ENCODE assay signal across 7 cellular contexts in genomic region chr1:160101037-160101716, GRCh38. TPM values are rescaled to one million over a fixed set of nuclear protein-coding genes. Genes with fewer than 3 reads are reported as not detected.
DNase-seq lines count a peak whose midpoint lies in the region; ATAC-seq, FAIRE-seq and TF ChIP-seq lines count a peak whose summit lies in the region.

No MANE protein-coding gene starts in this region.

- peaks cover 35% of the 10 kb centered on the region for H3K4me1 Mint-ChIP-seq in activated T-helper 1 cell treated with anti-CD3 and anti-CD28 coated beads, Interleukin-12 subunit alpha, Interleukin-12 subunit beta, Interleukin-2, Interleukin-4 antibody, amounts not matched to agents 30 ng/mL and 10 ng/mL and 1 ng/mL, durations not matched to agents 14 hours and 24 hours and 36 hours (ENCODE audit: low read depth)
- H3K4me1 Mint-ChIP-seq in stimulated activated naive CD8-positive, alpha-beta T cell treated with anti-CD3 and anti-CD28 coated beads, Interleukin-15, Interleukin-2, amounts not matched to agents 100 ng/mL and 50 ng/mL, for 24 hours (ENCODE audit: low read depth) = peaks cover 54% of the 10 kb centered on the region

- no peaks in the 10 kb centered on the region for H3K36me3 Mint-ChIP-seq in activated T-helper 1 cell treated with anti-CD3 and anti-CD28 coated beads, Interleukin-12 subunit alpha, Interleukin-12 subunit beta, Interleukin-2, Interleukin-4 antibody, amounts not matched to agents 30 ng/mL and 10 ng/mL and 1 ng/mL, durations not matched to agents 14 hours and 24 hours and 36 hours (ENCODE audit: low read depth)
- H3K36me3 Mint-ChIP-seq in stimulated activated naive CD8-positive, alpha-beta T cell treated with anti-CD3 and anti-CD28 coated beads, Interleukin-15, Interleukin-2, amounts not matched to agents 100 ng/mL and 50 ng/mL, for 24 hours (ENCODE audit: low read depth) = no peaks in the 10 kb centered on the region

- no peak overlapping the region for H3K27ac ChIP-seq in MM.1S (ENCODE audit: low read length)
- H3K27ac ChIP-seq in RWPE2 (ENCODE audit: poor library complexity, severe bottlenecking) = no peak overlapping the region
- H3K27ac ChIP-seq in fibroblast of lung (ENCODE audit: insufficient read depth, low read length) = no peak overlapping the region
- no peak overlapping the region for H3K27ac ChIP-seq in neural cell (ENCODE audit: low read length)

- H2AFZ ChIP-seq in MM.1S (ENCODE audit: low read length) (peak overlapping the region; percentile 26), fibroblast of lung (ENCODE audit: low read length) (peak overlapping the region; percentile 29), neural cell (ENCODE audit: low read depth, low read length) (no peak overlapping the region)

- peaks cover 21% of the 10 kb centered on the region for H3K79me2 ChIP-seq in MM.1S (ENCODE audit: low read length)
- no peaks in the 10 kb centered on the region for H3K79me2 ChIP-seq in fibroblast of lung (ENCODE audit: control insufficient read depth, insufficient read depth, low read length)
- no peaks in the 10 kb centered on the region for H3K79me2 ChIP-seq in neural cell (replicated peaks; ENCODE audit: insufficient read depth, low read length)

- H4K20me1 ChIP-seq in MM.1S (ENCODE audit: insufficient read depth, low read length) (no peaks in the 10 kb centered on the region), fibroblast of lung (ENCODE audit: control insufficient read depth, extremely low read depth, insufficient read depth, low read length) (no peaks in the 10 kb centered on the region), neural cell (ENCODE audit: insufficient read depth) (no peaks in the 10 kb centered on the region)

- TF ChIP-seq EP300 in neural cell (conservative IDR thresholded peaks at IDR 0.05; ENCODE audit: poor library complexity, severe bottlenecking) = no peak

- no peak overlapping the region for H3K4me3 Mint-ChIP-seq in activated T-helper 1 cell treated with anti-CD3 and anti-CD28 coated beads, Interleukin-12 subunit alpha, Interleukin-12 subunit beta, Interleukin-2, Interleukin-4 antibody, amounts not matched to agents 30 ng/mL and 10 ng/mL and 1 ng/mL, durations not matched to agents 14 hours and 24 hours and 36 hours
- peak overlapping the region; percentile 48 for H3K4me3 Mint-ChIP-seq in stimulated activated naive CD8-positive, alpha-beta T cell treated with anti-CD3 and anti-CD28 coated beads, Interleukin-15, Interleukin-2, amounts not matched to agents 100 ng/mL and 50 ng/mL, for 24 hours

- H3K27ac Mint-ChIP-seq in activated T-helper 1 cell treated with anti-CD3 and anti-CD28 coated beads, Interleukin-12 subunit alpha, Interleukin-12 subunit beta, Interleukin-2, Interleukin-4 antibody, amounts not matched to agents 30 ng/mL and 10 ng/mL and 1 ng/mL, durations not matched to agents 14 hours and 24 hours and 36 hours = peak overlapping the region; percentile 50
- H3K27ac Mint-ChIP-seq in stimulated activated naive CD8-positive, alpha-beta T cell treated with anti-CD3 and anti-CD28 coated beads, Interleukin-15, Interleukin-2, amounts not matched to agents 100 ng/mL and 50 ng/mL, for 24 hours = peak overlapping the region; percentile 91

- H3K27me3 ChIP-seq in MM.1S (replicated peaks; ENCODE audit: insufficient read depth, low read length) = no peaks in the 10 kb centered on the region
- no peaks in the 10 kb centered on the region for H3K27me3 ChIP-seq in RWPE2 (ENCODE audit: insufficient read depth, poor library complexity, severe bottlenecking)
- peaks cover 4% of the 10 kb centered on the region for H3K27me3 ChIP-seq in fibroblast of lung (ENCODE audit: control insufficient read depth, insufficient read depth, low read length)
- no peaks in the 10 kb centered on the region for H3K27me3 ChIP-seq in neural cell (ENCODE audit: insufficient read depth, low read depth, low read length)

- H3F3A ChIP-seq in MM.1S (ENCODE audit: insufficient read depth, low read length) = peaks cover 7% of the 10 kb centered on the region; the same call in 1 of the 2 replicates
- no peaks in the 10 kb centered on the region for H3F3A ChIP-seq in neural cell (ENCODE audit: insufficient read depth, low read length, poor library complexity, severe bottlenecking)

- H3K4me1 ChIP-seq in MM.1S (ENCODE audit: low read length) (peaks cover 33% of the 10 kb centered on the region), RWPE2 (ENCODE audit: insufficient read depth, poor library complexity, severe bottlenecking) (peaks cover 9% of the 10 kb centered on the region), fibroblast of lung (ENCODE audit: control insufficient read depth, extremely low read depth, insufficient read depth, low read length) (peaks cover 7% of the 10 kb centered on the region)

- H3K4me2 ChIP-seq in MM.1S (ENCODE audit: low read depth, low read length) = peak overlapping the region; percentile 36
- H3K4me2 ChIP-seq in fibroblast of lung (ENCODE audit: extremely low read depth, insufficient read depth, low read length) = peak overlapping the region; percentile 51
- H3K4me2 ChIP-seq in neural cell (ENCODE audit: low read length) = no peak overlapping the region

- intact Hi-C loops in activated T-helper 1 cell treated with anti-CD3 and anti-CD28 coated beads, Interleukin-12 subunit alpha, Interleukin-12 subunit beta, Interleukin-2, Interleukin-4 antibody, amounts not matched to agents 30 ng/mL and 10 ng/mL and 1 ng/mL, durations not matched to agents 14 hours and 24 hours and 36 hours (cut with micrococcal nuclease) = loop anchor here (1.0 kb wide), 6 partner anchors 8 to 275 kb away; no protein-coding TSS in a partner anchor

- TF ChIP-seq CTCF in MM.1S (IDR thresholded peaks at IDR 0.05; ENCODE audit: low read length) (peak; percentile 100), RWPE2 (IDR thresholded peaks at IDR 0.05; ENCODE audit: poor library complexity, severe bottlenecking) (peak; percentile 95), fibroblast of lung (conservative IDR thresholded peaks at IDR 0.05 in 1 of 2, IDR thresholded peaks at IDR 0.05 in 1 of 2; ENCODE audit: low read depth in 1 of 2, low read length in 2 of 2) (peak; percentile 84 to 93), neural cell (IDR thresholded peaks at IDR 0.05; ENCODE audit: poor library complexity, severe bottlenecking) (peak; percentile 94)

- no peak overlapping the region for H3K9ac ChIP-seq in MM.1S (ENCODE audit: low read length)
- no peak overlapping the region for H3K9ac ChIP-seq in fibroblast of lung (ENCODE audit: insufficient read depth, low read length)
- no peak overlapping the region for H3K9ac ChIP-seq in neural cell (ENCODE audit: low read length)

- H3K9me2 ChIP-seq in MM.1S (replicated peaks; ENCODE audit: insufficient read depth, low read length) (no peaks in the 10 kb centered on the region), neural cell (ENCODE audit: insufficient read depth, low read length) (no peaks in the 10 kb centered on the region)

- TF ChIP-seq RAD21 in neural cell (conservative IDR thresholded peaks at IDR 0.05) = peak; percentile 94

- DNase-seq in GM18507 (ENCODE audit: extremely low spot score, insufficient read length, low read depth) (peak; percentile 71), MM.1S (peak; percentile 69), RWPE2 (ENCODE audit: low spot score) (no peak), fibroblast of lung (ENCODE audit: low read depth in 2 of 2) (peak; percentile 58 to 62)
- peak; percentile 44 for DNase-seq in activated T-helper 1 cell treated with anti-CD3 and anti-CD28 coated beads, Interleukin-12 subunit alpha, Interleukin-12 subunit beta, Interleukin-2, Interleukin-4 antibody, amounts not matched to agents 30 ng/mL and 10 ng/mL and 1 ng/mL, durations not matched to agents 14 hours and 24 hours and 36 hours (ENCODE audit: low spot score)

- H3K36me3 ChIP-seq in MM.1S (replicated peaks; ENCODE audit: insufficient read depth, low read length) (no peaks in the 10 kb centered on the region), RWPE2 (ENCODE audit: low read depth) (no peaks in the 10 kb centered on the region), fibroblast of lung (ENCODE audit: control insufficient read depth, insufficient read depth, low read length) (no peaks in the 10 kb centered on the region), neural cell (ENCODE audit: insufficient read depth, low read length) (no peaks in the 10 kb centered on the region)

- no peaks in the 10 kb centered on the region for H3K9me3 Mint-ChIP-seq in activated T-helper 1 cell treated with anti-CD3 and anti-CD28 coated beads, Interleukin-12 subunit alpha, Interleukin-12 subunit beta, Interleukin-2, Interleukin-4 antibody, amounts not matched to agents 30 ng/mL and 10 ng/mL and 1 ng/mL, durations not matched to agents 14 hours and 24 hours and 36 hours
- H3K9me3 Mint-ChIP-seq in stimulated activated naive CD8-positive, alpha-beta T cell treated with anti-CD3 and anti-CD28 coated beads, Interleukin-15, Interleukin-2, amounts not matched to agents 100 ng/mL and 50 ng/mL, for 24 hours = no peaks in the 10 kb centered on the region

- H3K4me3 ChIP-seq in MM.1S (ENCODE audit: low read length) (no peak overlapping the region), RWPE2 (ENCODE audit: severe bottlenecking) (no peak overlapping the region), fibroblast of lung (replicated peaks in 1 of 4; ENCODE audit: control extremely low read depth in 1 of 4, insufficient read depth in 1 of 4, low read depth in 3 of 4, low read length in 4 of 4) (no peak overlapping the region), neural cell (ENCODE audit: low read length) (no peak overlapping the region)

- peak; percentile 32 for ATAC-seq in RWPE2 (ENCODE audit: low read depth)

- peaks cover 5% of the 10 kb centered on the region for H3K27me3 Mint-ChIP-seq in activated T-helper 1 cell treated with anti-CD3 and anti-CD28 coated beads, Interleukin-12 subunit alpha, Interleukin-12 subunit beta, Interleukin-2, Interleukin-4 antibody, amounts not matched to agents 30 ng/mL and 10 ng/mL and 1 ng/mL, durations not matched to agents 14 hours and 24 hours and 36 hours (ENCODE audit: insufficient read depth)
- no peaks in the 10 kb centered on the region for H3K27me3 Mint-ChIP-seq in stimulated activated naive CD8-positive, alpha-beta T cell treated with anti-CD3 and anti-CD28 coated beads, Interleukin-15, Interleukin-2, amounts not matched to agents 100 ng/mL and 50 ng/mL, for 24 hours

- FAIRE-seq in GM18507 (lab: Jason Lieb, UNC) = peak; percentile 36

- H3K9me3 ChIP-seq in MM.1S (replicated peaks; ENCODE audit: insufficient read depth, low read length) (no peaks in the 10 kb centered on the region), RWPE2 (ENCODE audit: severe bottlenecking) (no peaks in the 10 kb centered on the region), fibroblast of lung (ENCODE audit: control insufficient read depth, insufficient read depth, low read depth, low read length) (no peaks in the 10 kb centered on the region), neural cell (ENCODE audit: low read length) (no peaks in the 10 kb centered on the region)

RNA-seq across cellular contexts. Expression of gene IGSF8, which starts 2.8 kb away (rescaled TPM):
- total RNA-seq in activated T-helper 1 cell treated with anti-CD3 and anti-CD28 coated beads, Interleukin-12 subunit alpha, Interleukin-12 subunit beta, Interleukin-2, Interleukin-4 antibody, amounts not matched to agents 30 ng/mL and 10 ng/mL and 1 ng/mL, durations not matched to agents 14 hours and 24 hours and 36 hours = 25.5 and 26.3 TPM in 2 replicates
- 24.4 and 27.7 TPM in 2 replicates for total RNA-seq in fibroblast of lung
- polyA plus RNA-seq in fibroblast of lung (6.2 and 6.5 TPM in 2 replicates), neural cell (26.9 and 27.3 TPM in 2 replicates)
- 10.9 and 11.3 TPM in 2 replicates for polyA plus RNA-seq in fibroblast of lung (2012)
- polyA minus RNA-seq in fibroblast of lung (ENCODE audit: low replicate concordance) (12.0 and 14.6 TPM in 2 replicates), neural cell (9.5 and 15.1 TPM in 2 replicates)

RNA-seq across cellular contexts. Expression of gene ATP1A2, which starts 14.4 kb away (rescaled TPM):
- not detected in 2 replicates for total RNA-seq in activated T-helper 1 cell treated with anti-CD3 and anti-CD28 coated beads, Interleukin-12 subunit alpha, Interleukin-12 subunit beta, Interleukin-2, Interleukin-4 antibody, amounts not matched to agents 30 ng/mL and 10 ng/mL and 1 ng/mL, durations not matched to agents 14 hours and 24 hours and 36 hours
- 1.8 and 32.9 TPM in 2 replicates for total RNA-seq in fibroblast of lung
- polyA plus RNA-seq in fibroblast of lung = 0.01 and 0.44 TPM in 2 replicates
- polyA plus RNA-seq in fibroblast of lung (2012) = 0.64 TPM in 1 of 2 replicates, not detected in the other
- 1.3 TPM in 1 of 2 replicates, not detected in the other for polyA minus RNA-seq in fibroblast of lung (ENCODE audit: low replicate concordance)
- 0.12 and 0.14 TPM in 2 replicates for polyA plus RNA-seq in neural cell
- polyA minus RNA-seq in neural cell = 0.23 and 0.49 TPM in 2 replicates

RNA-seq across cellular contexts. Expression of gene KCNJ9, which starts 19.8 kb away (rescaled TPM):
- not detected in 2 replicates for total RNA-seq in activated T-helper 1 cell treated with anti-CD3 and anti-CD28 coated beads, Interleukin-12 subunit alpha, Interleukin-12 subunit beta, Interleukin-2, Interleukin-4 antibody, amounts not matched to agents 30 ng/mL and 10 ng/mL and 1 ng/mL, durations not matched to agents 14 hours and 24 hours and 36 hours
- under 0.01 TPM in 2 replicates for total RNA-seq in fibroblast of lung
- polyA plus RNA-seq in fibroblast of lung (not detected in 2 replicates), neural cell (8.0 and 9.8 TPM in 2 replicates)
- not detected in 2 replicates for polyA plus RNA-seq in fibroblast of lung (2012)
- polyA minus RNA-seq in fibroblast of lung (ENCODE audit: low replicate concordance) (not detected in 2 replicates), neural cell (12.3 and 13.1 TPM in 2 replicates)

RNA-seq across cellular contexts. Expression of gene KCNJ10, which starts 31.2 kb away (rescaled TPM):
- total RNA-seq in activated T-helper 1 cell treated with anti-CD3 and anti-CD28 coated beads, Interleukin-12 subunit alpha, Interleukin-12 subunit beta, Interleukin-2, Interleukin-4 antibody, amounts not matched to agents 30 ng/mL and 10 ng/mL and 1 ng/mL, durations not matched to agents 14 hours and 24 hours and 36 hours = not detected in 2 replicates
- not detected in 2 replicates for total RNA-seq in fibroblast of lung
- polyA plus RNA-seq in fibroblast of lung = not detected in 2 replicates
- not detected in 2 replicates for polyA plus RNA-seq in fibroblast of lung (2012)
- not detected in 2 replicates for polyA minus RNA-seq in fibroblast of lung (ENCODE audit: low replicate concordance)
- not detected in 2 replicates for polyA plus RNA-seq in neural cell
- not detected in 2 replicates for polyA minus RNA-seq in neural cell

RNA-seq across cellular contexts. Expression of gene ATP1A4, which starts 50.2 kb away (rescaled TPM):
- not detected in 2 replicates for total RNA-seq in activated T-helper 1 cell treated with anti-CD3 and anti-CD28 coated beads, Interleukin-12 subunit alpha, Interleukin-12 subunit beta, Interleukin-2, Interleukin-4 antibody, amounts not matched to agents 30 ng/mL and 10 ng/mL and 1 ng/mL, durations not matched to agents 14 hours and 24 hours and 36 hours
- total RNA-seq in fibroblast of lung = 0.26 TPM in 1 of 2 replicates, not detected in the other
- polyA plus RNA-seq in fibroblast of lung = not detected in 2 replicates
- not detected in 2 replicates for polyA plus RNA-seq in fibroblast of lung (2012)
- polyA minus RNA-seq in fibroblast of lung (ENCODE audit: low replicate concordance) = not detected in 2 replicates
- polyA plus RNA-seq in neural cell = not detected in 2 replicates
- polyA minus RNA-seq in neural cell = not detected in 2 replicates
